16 cellular contexts compared by ENCODE assay signal in the genomic region with DNA sequence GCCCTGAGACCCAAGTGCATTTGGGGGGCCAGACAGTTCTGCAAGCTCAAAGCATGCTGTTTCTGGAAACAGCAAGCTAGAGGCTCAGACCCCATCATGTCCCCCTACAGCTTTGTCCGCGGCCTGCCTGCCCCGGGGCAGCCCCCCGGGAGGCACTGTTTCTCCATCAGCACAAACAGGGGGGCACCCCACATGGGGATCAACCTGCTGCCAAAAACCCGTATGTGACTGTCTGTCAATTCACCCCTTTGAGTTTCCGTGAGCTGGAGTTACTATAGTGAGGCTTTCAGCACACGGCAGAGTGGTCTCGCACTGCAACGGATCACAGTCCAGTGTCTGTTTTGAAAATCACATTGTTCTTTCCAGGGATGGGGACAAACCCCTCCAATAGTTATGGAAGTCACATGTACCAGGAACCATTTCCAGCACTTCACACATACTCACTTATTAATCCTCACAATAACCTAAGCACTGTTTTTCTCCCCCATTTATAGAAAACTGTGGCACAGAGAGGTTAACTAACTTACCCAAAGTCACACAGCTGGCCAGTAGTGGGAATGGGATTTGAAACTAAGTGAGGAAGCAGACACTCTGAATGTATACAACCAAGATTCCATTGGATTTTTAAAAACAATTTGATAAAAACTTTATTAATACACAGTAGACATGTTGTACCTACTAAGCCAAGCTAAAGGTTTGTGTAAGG.
"Had no signal": no experiment of that assay in that cellular context is flagged by ENCODE, and none has a peak within 500 bp of the region (broad histone marks: within the 10 kb centered on the region; RNA-seq: fewer than 3 reads in every experiment).

No MANE protein-coding gene starts in this region.

- H2AFZ ChIP-seq: hepatocyte had no signal

- H3K4me2 ChIP-seq: hepatocyte had no signal

- H3K9ac ChIP-seq: neural progenitor cell had no signal

- H3K27ac Mint-ChIP-seq: neural progenitor cell had no signal

- H3K27ac ChIP-seq: colonic mucosa, hepatocyte, left ventricle myocardium inferior, lower lobe of right lung, neural progenitor cell had no signal

- H3K27me3 ChIP-seq: colonic mucosa, neural progenitor cell had no signal

- H3K9me3 Mint-ChIP-seq: neural progenitor cell had no signal

- H3K36me3 ChIP-seq: colonic mucosa, left ventricle myocardium inferior, lower lobe of right lung, neural progenitor cell had no signal

- H3K4me1 ChIP-seq: colonic mucosa had no signal

- H3K36me3 Mint-ChIP-seq: naive thymus-derived CD4-positive, alpha-beta T cell; neural progenitor cell had no signal

- H3K4me3 Mint-ChIP-seq: naive thymus-derived CD4-positive, alpha-beta T cell; neural progenitor cell had no signal

- ATAC-seq: left cardiac atrium; lower lobe of right lung; naive thymus-derived CD4-positive, alpha-beta T cell had no signal

- DNase-seq: colonic mucosa; effector CD4-positive, alpha-beta T cell; foreskin melanocyte; kidney; left cardiac atrium; left ventricle myocardium inferior; lower lobe of right lung; mesenchymal stem cell; naive thymus-derived CD4-positive, alpha-beta T cell; occipital lobe; small intestine; stimulated activated CD4-positive, alpha-beta T cell treated with anti-CD3 and anti-CD28 coated beads, Interleukin-2, amount 100 ng/mL, for 48 hours; stimulated activated naive CD4-positive, alpha-beta T cell treated with Interleukin-2 at 50 U/mL for 16 hours; trophoblast cell had no signal

- H3K4me3 ChIP-seq: colonic mucosa, hepatocyte, left ventricle myocardium inferior, lower lobe of right lung, neural progenitor cell had no signal

- H3K9me3 ChIP-seq: colonic mucosa, left ventricle myocardium inferior, lower lobe of right lung had no signal
